ENCODE assay signal across 8 cellular contexts in the genomic region with DNA sequence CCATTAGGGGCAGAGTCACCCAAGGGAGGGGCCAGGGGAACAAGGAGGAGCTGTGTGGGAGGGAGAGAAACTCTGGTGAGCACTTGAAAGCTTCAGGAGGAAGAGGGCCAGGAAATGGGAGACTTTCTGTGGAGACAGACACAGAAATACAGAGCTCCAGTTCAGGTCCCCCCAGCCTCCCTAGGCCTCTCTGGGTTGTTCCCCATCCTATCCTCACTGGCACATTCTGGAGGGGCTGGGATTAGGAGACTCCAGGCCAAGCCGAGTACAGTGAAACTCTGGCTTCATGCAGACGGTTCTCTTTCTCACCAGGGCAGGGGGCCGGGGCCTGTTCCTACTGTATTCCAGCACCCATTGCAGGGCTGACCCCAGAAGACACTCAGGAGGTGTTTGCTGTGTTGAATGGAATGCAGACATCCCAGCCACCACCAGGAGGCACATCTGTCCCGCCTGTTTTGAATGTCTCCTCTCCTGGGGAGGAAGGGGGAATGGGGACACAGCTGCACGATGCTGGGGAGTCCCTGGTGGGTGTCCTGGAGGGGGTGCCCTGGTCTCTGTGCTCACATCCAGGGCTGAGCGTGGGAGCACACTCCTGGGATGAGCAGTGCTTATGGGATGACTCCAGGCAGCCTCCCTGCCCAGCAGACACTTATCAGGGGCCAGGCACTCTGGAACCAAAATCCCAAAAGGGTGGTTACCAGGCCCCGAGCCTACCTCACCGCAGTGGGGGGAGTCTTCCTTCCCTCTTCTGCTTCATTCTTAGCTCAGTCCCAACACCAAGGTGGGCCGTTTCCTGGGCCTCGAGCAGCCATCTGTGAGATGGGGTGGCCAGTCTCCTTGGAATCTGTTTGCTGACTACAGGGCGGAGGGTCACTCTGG. TPM values are rescaled to one million over a fixed set of nuclear protein-coding genes. Genes with fewer than 3 reads are reported as not detected.
DNase-seq lines count a peak whose midpoint lies in the region; ATAC-seq and TF ChIP-seq lines count a peak whose summit lies in the region.

No MANE protein-coding gene starts in this region.

- H3K9me3 Mint-ChIP-seq in activated T-helper 17 cell treated with anti-CD3 and anti-CD28 coated beads, Interleukin-2, amount 50 U/mL, for 72 hours = no peaks in the 10 kb centered on the region

- TF ChIP-seq CTCF in C4-2B (conservative IDR thresholded peaks at IDR 0.05) = peak; percentile 77
- peak; percentile 87 for TF ChIP-seq CTCF in brain microvascular endothelial cell (IDR thresholded peaks at IDR 0.05; ENCODE audit: low read depth, low read length, missing control alignments)

- peak; percentile 38 for ATAC-seq in left lobe of liver
- no peak for ATAC-seq in HG03159 (IDR thresholded peaks at IDR 0.05; ENCODE audit: unreplicated experiment)
- ATAC-seq in activated T-helper 17 cell treated with anti-CD3 and anti-CD28 coated beads, Interleukin-2, amount 50 U/mL, for 72 hours (replicated peaks) = no peak
- no peak for ATAC-seq in HG03571 (IDR thresholded peaks at IDR 0.05; ENCODE audit: unreplicated experiment)

- H3K27ac ChIP-seq in C4-2B (no peak overlapping the region), brain microvascular endothelial cell (no peak overlapping the region)

- H3K27ac Mint-ChIP-seq in activated T-helper 17 cell treated with anti-CD3 and anti-CD28 coated beads, Interleukin-2, amount 50 U/mL, for 72 hours = no peak overlapping the region

- in situ Hi-C loops in brain microvascular endothelial cell (cut with HindIII; ENCODE audit: low pct_ligation_motif_present, low sequenced_read_pairs) = loop anchor here (25.0 kb wide), 1 partner anchor 471 kb away; no protein-coding TSS in a partner anchor

- H3K27me3 ChIP-seq in brain microvascular endothelial cell (replicated peaks) = peaks cover 11% of the 10 kb centered on the region

- H3K4me1 Mint-ChIP-seq in activated T-helper 17 cell treated with anti-CD3 and anti-CD28 coated beads, Interleukin-2, amount 50 U/mL, for 72 hours = no peaks in the 10 kb centered on the region

- no peaks in the 10 kb centered on the region for H3K36me3 ChIP-seq in brain microvascular endothelial cell (replicated peaks)

- peaks cover 3% of the 10 kb centered on the region for H3K27me3 Mint-ChIP-seq in activated T-helper 17 cell treated with anti-CD3 and anti-CD28 coated beads, Interleukin-2, amount 50 U/mL, for 72 hours

- no peak overlapping the region for H3K4me3 ChIP-seq in brain microvascular endothelial cell (ENCODE audit: low read depth, low read length)

- H3K36me3 Mint-ChIP-seq in activated T-helper 17 cell treated with anti-CD3 and anti-CD28 coated beads, Interleukin-2, amount 50 U/mL, for 72 hours (ENCODE audit: low read depth) = no peaks in the 10 kb centered on the region

- no peak overlapping the region for H3K4me3 Mint-ChIP-seq in activated T-helper 17 cell treated with anti-CD3 and anti-CD28 coated beads, Interleukin-2, amount 50 U/mL, for 72 hours

- DNase-seq in HPDE6-E6E7 (ENCODE audit: extremely low spot score) (peak; percentile 34), brain microvascular endothelial cell (peak; percentile 32), left lobe of liver (ENCODE audit: low spot score) (no peak)
- DNase-seq in stimulated activated CD4-positive, alpha-beta T cell treated with anti-CD3 and anti-CD28 coated beads, Interleukin-12 subunit alpha, Interleukin-12 subunit beta, amount 100 ng/mL, for 4 hours = no peak

RNA-seq across cellular contexts. Expression of a gene that starts 5.5 kb away (rescaled TPM):
- total RNA-seq in left lobe of liver = not detected
- not detected for total RNA-seq in activated T-helper 17 cell treated with anti-CD3 and anti-CD28 coated beads, Interleukin-2, amount 50 U/mL, for 72 hours

RNA-seq across cellular contexts. Expression of a gene that starts 15.2 kb away (rescaled TPM):
- total RNA-seq in left lobe of liver = not detected
- not detected for total RNA-seq in activated T-helper 17 cell treated with anti-CD3 and anti-CD28 coated beads, Interleukin-2, amount 50 U/mL, for 72 hours

RNA-seq across cellular contexts. Expression of a gene that starts 23.7 kb away (rescaled TPM):
- total RNA-seq in left lobe of liver = not detected
- not detected for total RNA-seq in activated T-helper 17 cell treated with anti-CD3 and anti-CD28 coated beads, Interleukin-2, amount 50 U/mL, for 72 hours

RNA-seq across cellular contexts. Expression of a gene that starts 43.2 kb away (rescaled TPM):
- total RNA-seq in left lobe of liver = not detected
- not detected for total RNA-seq in activated T-helper 17 cell treated with anti-CD3 and anti-CD28 coated beads, Interleukin-2, amount 50 U/mL, for 72 hours

Comparison
In these comparisons a context has a peak if more than half of its experiments do, and no peak if none do; other contexts are left out.
1. DNase-seq: peak in HPDE6-E6E7 (single experiment) and brain microvascular endothelial cell (single experiment); none in left lobe of liver (single experiment) and stimulated activated CD4-positive, alpha-beta T cell treated with anti-CD3 and anti-CD28 coated beads, Interleukin-12 subunit alpha, Interleukin-12 subunit beta, amount 100 ng/mL, for 4 hours (single experiment).